Comparison of ENCODE assay signal across 29 cellular contexts in the genomic region with DNA sequence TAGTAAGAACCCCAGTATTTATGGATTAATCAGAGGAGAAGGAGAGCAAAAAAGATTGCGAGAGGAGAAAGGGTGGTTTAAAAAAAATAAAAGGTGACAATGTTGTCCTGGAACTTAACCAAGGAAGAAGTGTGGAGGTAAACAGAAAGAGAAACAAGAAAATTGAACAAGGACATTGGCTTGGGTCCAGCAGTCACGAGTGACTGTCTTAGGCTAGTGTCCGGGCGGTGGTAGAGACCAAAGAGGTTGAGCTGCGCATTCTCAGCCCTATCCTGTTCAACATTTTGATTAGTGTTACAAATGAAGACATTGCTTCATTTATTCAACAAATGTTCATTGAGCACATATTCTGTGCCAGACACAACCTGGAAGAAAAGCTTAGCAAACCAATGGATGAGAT.
"Had no signal": no experiment of that assay in that cellular context is flagged by ENCODE, and none has a peak within 500 bp of the region (broad histone marks: within the 10 kb centered on the region; RNA-seq: fewer than 3 reads in every experiment).

No MANE protein-coding gene starts in this region.

- H3K4me1 ChIP-seq: ascending aorta, breast epithelium, heart right ventricle had no signal

- H3K27me3 ChIP-seq: ascending aorta, colonic mucosa, esophagus squamous epithelium had no signal

- H3K9me3 ChIP-seq: ascending aorta, breast epithelium, colonic mucosa, esophagus squamous epithelium, gastroesophageal sphincter, heart right ventricle had no signal

- H3K36me3 ChIP-seq: ascending aorta, breast epithelium, cardiac muscle cell, colonic mucosa, esophagus squamous epithelium, gastroesophageal sphincter, heart right ventricle had no signal

- H3K4me3 ChIP-seq: ascending aorta, breast epithelium, cardiac muscle cell, colonic mucosa, esophagus squamous epithelium, gastroesophageal sphincter, heart right ventricle had no signal

- FAIRE-seq: endometrium, endothelial cell of umbilical vein had no signal

- DNase-seq: activated CD4-positive, alpha-beta memory T cell treated with anti-CD3 and anti-CD28 coated beads for 36 hours; activated CD4-positive, alpha-beta T cell treated with anti-CD3 and anti-CD28 coated beads for 36 hours; activated CD4-positive, alpha-beta T cell treated with anti-CD3 and anti-CD28 coated beads, Interleukin-2, amount 10 ng/mL, durations not matched to agents 24 days and 14 days; activated CD4-positive, CD25-positive, alpha-beta regulatory T cell; activated CD4-positive, CD25-positive, alpha-beta regulatory T cell treated with anti-CD3 and anti-CD28 coated beads, Interleukin-2, amount 50 U/mL, for 72 hours; activated CD8-positive, alpha-beta memory T cell treated with anti-CD3 and anti-CD28 coated beads, Interleukin-2, amount 10 ng/mL, durations not matched to agents 7 days and 5 days; activated CD8-positive, alpha-beta memory T cell treated with anti-CD3 and anti-CD28 coated beads, Interleukin-2, amount 50 U/mL, for 4 hours; activated CD8-positive, alpha-beta T cell treated with anti-CD3 and anti-CD28 coated beads, Interleukin-2, amount 10 ng/mL, durations not matched to agents 7 days and 5 days; activated effector memory CD4-positive, alpha-beta T cell treated with anti-CD3 and anti-CD28 coated beads, Interleukin-2, amount 50 U/mL, for 16 hours; activated naive CD4-positive, alpha-beta T cell treated with anti-CD3 and anti-CD28 coated beads for 36 hours; activated naive CD8-positive, alpha-beta T cell treated with anti-CD3 and anti-CD28 coated beads for 36 hours; activated naive CD8-positive, alpha-beta T cell treated with anti-CD3 and anti-CD28 coated beads, Interleukin-2, amount 50 U/mL, for 24 hours; activated T-cell treated with anti-CD3 and anti-CD28 coated beads, Interleukin-2, amount 50 U/mL, for 1 hour; activated T-cell treated with anti-CD3 and anti-CD28 coated beads, Interleukin-2, amount 50 U/mL, for 48 hours; central memory CD4-positive, alpha-beta T cell; cerebellar nuclear complex; colonic mucosa; effector CD8-positive, alpha-beta T cell; esophagus squamous epithelium; foreskin melanocyte; heart right ventricle; T-helper 2 cell had no signal

- H3K27ac ChIP-seq: ascending aorta, breast epithelium, cardiac muscle cell, colonic mucosa, epithelial cell of prostate, esophagus squamous epithelium, gastroesophageal sphincter, heart right ventricle had no signal

- ATAC-seq: activated CD4-positive, alpha-beta T cell treated with anti-CD3 and anti-CD28 coated beads for 36 hours; activated CD8-positive, alpha-beta memory T cell treated with anti-CD3 and anti-CD28 coated beads, Interleukin-2, amount 10 ng/mL, durations not matched to agents 7 days and 5 days; activated CD8-positive, alpha-beta T cell treated with anti-CD3 and anti-CD28 coated beads, Interleukin-2, amount 10 ng/mL, durations not matched to agents 7 days and 5 days; activated naive CD8-positive, alpha-beta T cell treated with anti-CD3 and anti-CD28 coated beads, Interleukin-2, amount 50 U/mL, for 24 hours; gastroesophageal sphincter; heart right ventricle had no signal
